2 cellular contexts compared by ENCODE assay signal in genomic region chr20:36792422-36792821, GRCh38.
TF ChIP-seq lines count a peak whose summit lies in the region.

No MANE protein-coding gene starts in this region.

TF ChIP-seq in GM12878, 131 proteins besides CTCF, POLR2A, EP300 and RAD21:
- TF ChIP-seq NR2C1 (IDR thresholded peaks at IDR 0.05) (no peak), ZNF622 (IDR thresholded peaks at IDR 0.05) (no peak), RELB (IDR thresholded peaks at IDR 0.05; ENCODE audit: low read depth) (no peak), CEBPZ (IDR thresholded peaks at IDR 0.05; ENCODE audit: low read depth, low read length) (no peak), MYB (IDR thresholded peaks at IDR 0.05; ENCODE audit: borderline replicate concordance, low read depth, low read length) (no peak), SMC3 (IDR thresholded peaks at IDR 0.05; ENCODE audit: borderline replicate concordance, low read length) (peak; percentile 56; the same call in 1 of the 2 replicates), ZBED1 (IDR thresholded peaks at IDR 0.05; ENCODE audit: borderline replicate concordance) (no peak), HDAC2 (IDR thresholded peaks at IDR 0.05) (no peak), ZNF217 (IDR thresholded peaks at IDR 0.05) (no peak)

TF ChIP-seq in HepG2, 621 proteins besides CTCF, POLR2A, EP300 and RAD21:
- TF ChIP-seq TEAD3 (CRISPR knock-in tag; optimal IDR thresholded peaks at IDR 0.05; ENCODE audit: borderline replicate concordance) (peak; percentile 40), ERF (CRISPR knock-in tag; IDR thresholded peaks at IDR 0.05) (no peak), STAG1 (CRISPR knock-in tag; IDR thresholded peaks at IDR 0.05) (peak; percentile 56), USF2 (IDR thresholded peaks at IDR 0.05; ENCODE audit: low read depth, low read length) (0 out of 2 replicates have a peak, but pooled peaks have one; percentile 29), USF2 (CRISPR knock-in tag; IDR thresholded peaks at IDR 0.05; ENCODE audit: borderline replicate concordance) (no peak), ZNF598 (CRISPR knock-in tag; IDR thresholded peaks at IDR 0.05; ENCODE audit: borderline replicate concordance) (no peak), XRCC5 (optimal IDR thresholded peaks at IDR 0.05; ENCODE audit: low read length) (peak; percentile 21), ZNF263 (CRISPR knock-in tag; IDR thresholded peaks at IDR 0.05) (0 out of 2 replicates have a peak, but pooled peaks have one; percentile 12)
